In the genomic region with DNA sequence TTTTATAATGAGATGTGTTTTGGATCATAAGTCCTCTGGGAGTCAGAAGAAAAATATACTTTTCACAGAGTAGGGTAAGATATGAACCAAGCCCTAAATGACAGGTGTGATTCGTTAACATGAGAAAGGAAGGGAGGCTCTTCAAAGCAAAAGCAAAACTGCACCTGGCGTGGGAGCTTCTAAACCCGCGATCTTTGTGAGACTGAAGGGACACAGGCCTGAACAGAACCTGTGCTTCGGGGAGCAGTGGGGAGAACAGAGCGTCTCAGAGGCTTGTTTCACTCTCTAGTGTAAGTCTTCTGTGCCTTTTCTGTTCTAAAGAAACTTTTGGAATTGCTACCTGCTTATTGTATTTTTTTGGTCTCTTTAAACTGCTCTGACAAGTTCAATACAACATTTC, we compare ENCODE assay signal across 9 cellular contexts. TPM values are rescaled to one million over a fixed set of nuclear protein-coding genes. Genes with fewer than 3 reads are reported as not detected.
DNase-seq lines count a peak whose midpoint lies in the region; ATAC-seq and TF ChIP-seq lines count a peak whose summit lies in the region.
"Had no signal": no experiment of that assay in that cellular context is flagged by ENCODE, and none has a peak within 500 bp of the region (broad histone marks: within the 10 kb centered on the region; RNA-seq: fewer than 3 reads in every experiment).

No MANE protein-coding gene starts in this region.

- CTCF ChIA-PET in T-cell (lab: Charles Lee): interaction anchor here in 1 of 2 donors (0.6 kb wide), 1 partner anchor 11 kb away, joined by 3 read pairs; no protein-coding TSS in a partner anchor

- 79 to 85% (median 81%) methylated on average over 6 of the region's 6 CpGs for WGBS in psoas muscle, 3 donors

- POLR2A ChIA-PET in T-cell (lab: Charles Lee): no interaction called here

- no peaks in the 10 kb centered on the region for H3K79me2 ChIP-seq in osteoblast (ENCODE audit: insufficient read depth, low read length)

- peaks cover 4 to 7% (median 6%) of the 10 kb centered on the region in 3 donors for H3K4me1 Mint-ChIP-seq in T-cell

- peak overlapping the region in 2 of 3 donors; percentile 43 to 67 for H3K4me3 Mint-ChIP-seq in T-cell

- H3K4me1 ChIP-seq in psoas muscle: no peaks in the 10 kb centered on the region
- no peaks in the 10 kb centered on the region for H3K4me1 ChIP-seq in osteoblast (ENCODE audit: insufficient read depth, low read length)
- H3K4me1 ChIP-seq: SJSA1 had no signal

- H3K4me2 ChIP-seq in osteoblast (ENCODE audit: insufficient read depth, low read length): no peak overlapping the region

- DNase-seq in DMS53 (lab: John Stamatoyannopoulos, UW): peak; percentile 86
- peak; percentile 62 for DNase-seq in GM19238 (ENCODE audit: insufficient read length, low spot score)
- peak in 4 of 34 experiments; percentile 6 to 27 (median 16) for DNase-seq in T-cell
- no peak for DNase-seq in psoas muscle
- no peak for DNase-seq in substantia nigra (lab: John Stamatoyannopoulos, UW)
- no peak for DNase-seq in osteoblast (ENCODE audit: insufficient read length, low spot score, missing footprints)
- DNase-seq in Kasumi-1 (lab: John Stamatoyannopoulos, UW): no peak

- peaks cover 0 to 4% of the 10 kb centered on the region in 2 donors for H3K27me3 Mint-ChIP-seq in T-cell

- H3K36me3 ChIP-seq in psoas muscle (ENCODE audit: insufficient read depth in 1 of 2, low read depth in 1 of 2) (peaks cover 0 to 20% of the 10 kb centered on the region in 2 donors), osteoblast (ENCODE audit: insufficient read depth, low read length) (no peaks in the 10 kb centered on the region)
- H3K36me3 ChIP-seq: SJSA1 had no signal

- H3K9me3 Mint-ChIP-seq in T-cell: no peaks in the 10 kb centered on the region

- H3K9me3 ChIP-seq in psoas muscle (no peaks in the 10 kb centered on the region), osteoblast (ENCODE audit: low read depth, low read length) (no peaks in the 10 kb centered on the region)
- H3K9me3 ChIP-seq: SJSA1 had no signal

- intact Hi-C loops in psoas muscle (cut with DNase I): no loop called here

- TF ChIP-seq CTCF in psoas muscle (IDR thresholded peaks at IDR 0.05) (no peak), osteoblast (IDR thresholded peaks at IDR 0.05; ENCODE audit: extremely low read depth, low read depth, low read length) (no peak)

- no peak overlapping the region for H3K4me3 ChIP-seq in psoas muscle
- no peak overlapping the region for H3K4me3 ChIP-seq in osteoblast (ENCODE audit: insufficient read depth, low read length)
- H3K4me3 ChIP-seq: SJSA1 had no signal

- H3K27me3 ChIP-seq in psoas muscle (ENCODE audit: insufficient read depth in 3 of 3, low read length in 2 of 3) (peaks cover 0 to 2% (median 0%) of the 10 kb centered on the region in 3 donors), osteoblast (ENCODE audit: insufficient read depth, low read length) (no peaks in the 10 kb centered on the region)
- H3K27me3 ChIP-seq: SJSA1 had no signal

- H4K20me1 ChIP-seq in osteoblast (ENCODE audit: insufficient read depth, low read length): no peaks in the 10 kb centered on the region

- H2AFZ ChIP-seq in osteoblast (ENCODE audit: low read length): no peak overlapping the region

- H3K27ac ChIP-seq in psoas muscle (no peak overlapping the region), substantia nigra (ENCODE audit: low read depth, low read length, poor library complexity, severe bottlenecking) (no peak overlapping the region), osteoblast (ENCODE audit: low read depth, low read length) (no peak overlapping the region)
- H3K27ac ChIP-seq: SJSA1 had no signal

- H3K27ac Mint-ChIP-seq in T-cell: peak overlapping the region in 1 of 2 donors; percentile 65

- ATAC-seq in HG03045 (IDR thresholded peaks at IDR 0.05; ENCODE audit: unreplicated experiment) (peak; percentile 97), T-cell (replicated peaks in 1 of 4) (peak; percentile 50 to 77 (median 53)), psoas muscle (no peak)

- no peaks in the 10 kb centered on the region for H3K36me3 Mint-ChIP-seq in T-cell

RNA-seq across cellular contexts. Expression of a gene that starts 30.2 kb away (rescaled TPM):
- total RNA-seq in T-cell: 10 to 100 TPM; 27.1 to 35.1 (median 30.0) TPM
- 1 to 10 TPM; 3.9 to 6.8 (median 4.8) TPM for total RNA-seq in psoas muscle
- polyA plus RNA-seq in psoas muscle: 1 to 10 TPM; 2.6 to 5.1 (median 5.0) TPM
- 29.0 and 41.8 TPM in 2 replicates for total RNA-seq in osteoblast

RNA-seq across cellular contexts. Expression of a gene that starts 56.6 kb away (rescaled TPM):
- total RNA-seq in T-cell: 1 to 10 TPM in 4 of 5 donors, under 1 TPM in 1; 0.57 to 3.2 (median 1.1) TPM
- total RNA-seq in psoas muscle: 1 to 10 TPM; 3.3 to 9.0 (median 7.8) TPM
- polyA plus RNA-seq in psoas muscle: 1 to 10 TPM; 1.0 to 5.8 (median 3.4) TPM
- total RNA-seq in osteoblast: 3.3 and 12.7 TPM in 2 replicates

Comparison
In these comparisons a context has a peak if more than half of its experiments do, and no peak if none do; other contexts are left out.
1. DNase-seq: peak in DMS53 (single experiment) and GM19238 (single experiment); none in psoas muscle (0 of 2), substantia nigra (0 of 49), osteoblast (single experiment) and Kasumi-1 (0 of 2).
2. ATAC-seq: peak in HG03045 (single experiment) and T-cell (4 of 4); none in psoas muscle (0 of 4).